26 cellular contexts compared by ENCODE assay signal in the genomic region with DNA sequence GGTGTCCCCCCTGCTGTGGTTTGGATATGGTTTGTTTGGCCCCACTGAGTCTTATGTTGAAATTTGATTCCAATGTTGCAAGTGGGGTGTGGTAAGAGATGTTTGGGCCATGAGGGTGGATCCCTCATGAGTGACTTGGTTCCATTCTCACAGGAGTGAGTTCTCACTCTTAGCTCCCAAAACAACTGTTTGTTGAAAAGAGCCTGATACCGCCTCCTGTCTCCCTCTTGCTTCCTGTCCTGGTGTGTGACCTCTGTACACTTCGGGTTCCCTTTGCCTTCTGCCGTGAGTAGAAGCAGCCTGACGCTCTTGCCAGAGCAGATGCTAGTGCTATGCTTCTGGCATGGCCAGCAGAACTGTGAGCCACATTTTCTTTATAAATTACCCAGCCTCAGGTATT.
DNase-seq lines count a peak whose midpoint lies in the region; ATAC-seq and TF ChIP-seq lines count a peak whose summit lies in the region.
"Had no signal": no experiment of that assay in that cellular context is flagged by ENCODE, and none has a peak within 500 bp of the region (broad histone marks: within the 10 kb centered on the region; RNA-seq: fewer than 3 reads in every experiment).

No MANE protein-coding gene starts in this region.

- TF ChIP-seq POLR2A in uterus (IDR thresholded peaks at IDR 0.05): no peak

- H3K36me3 Mint-ChIP-seq in T-helper 17 cell (ENCODE audit: low read depth) (peaks cover 4% of the 10 kb centered on the region), nephron progenitor cell (ENCODE audit: low read depth) (no peaks in the 10 kb centered on the region)
- H3K36me3 Mint-ChIP-seq: CD8-positive, alpha-beta T cell; immature natural killer cell had no signal

- H3K36me3 ChIP-seq in heart right ventricle (no peaks in the 10 kb centered on the region), right atrium auricular region (no peaks in the 10 kb centered on the region), uterus (no peaks in the 10 kb centered on the region)
- H3K36me3 ChIP-seq: MG63, stomach had no signal

- H3K4me1 Mint-ChIP-seq in T-helper 17 cell (no peaks in the 10 kb centered on the region), nephron progenitor cell (peaks cover 4% of the 10 kb centered on the region)
- H3K4me1 Mint-ChIP-seq: B cell, immature natural killer cell had no signal

- H3K27ac ChIP-seq in heart right ventricle (peak overlapping the region in 1 of 10 donors; percentile 5), right atrium auricular region (no peak overlapping the region), uterus (peak overlapping the region; percentile 32 to 58)
- H3K27ac ChIP-seq: stomach had no signal

- peak overlapping the region; percentile 35 for H3K27ac Mint-ChIP-seq in T-helper 17 cell
- no peak overlapping the region for H3K27ac Mint-ChIP-seq in nephron progenitor cell
- H3K27ac Mint-ChIP-seq: activated T-helper 2 cell treated with anti-CD3 and anti-CD28 coated beads, Interferon-gamma antibody, Interleukin-2, Interleukin-4, amounts not matched to agents 10 μg/mL and 5 μg/mL and 100 μg/mL, durations not matched to agents 14 hours and 24 hours and 36 hours; B cell; CD8-positive, alpha-beta T cell had no signal

- H3K27me3 Mint-ChIP-seq in T-helper 17 cell (no peaks in the 10 kb centered on the region), nephron progenitor cell (ENCODE audit: low read depth, poor library complexity) (no peaks in the 10 kb centered on the region)
- H3K27me3 Mint-ChIP-seq: B cell had no signal

- H3K4me1 ChIP-seq in heart right ventricle (peaks cover 0 to 13% (median 0%) of the 10 kb centered on the region in 9 donors), right atrium auricular region (no peaks in the 10 kb centered on the region), uterus (peaks cover 0 to 3% of the 10 kb centered on the region in 2 donors)

- H3K27me3 ChIP-seq in heart right ventricle (no peaks in the 10 kb centered on the region), right atrium auricular region (no peaks in the 10 kb centered on the region), uterus (no peaks in the 10 kb centered on the region)
- H3K27me3 ChIP-seq: MG63, stomach had no signal

- H3K4me3 ChIP-seq in heart right ventricle (no peak overlapping the region), right atrium auricular region (no peak overlapping the region), fibroblast of villous mesenchyme (ENCODE audit: low read depth, low read length) (no peak overlapping the region), uterus (no peak overlapping the region)
- H3K4me3 ChIP-seq: MG63, stomach had no signal

- H3K9me3 ChIP-seq in heart right ventricle (no peaks in the 10 kb centered on the region), right atrium auricular region (no peaks in the 10 kb centered on the region), T-helper 17 cell (ENCODE audit: control insufficient read depth, low read length, poor library complexity, severe bottlenecking) (no peaks in the 10 kb centered on the region), uterus (no peaks in the 10 kb centered on the region)
- H3K9me3 ChIP-seq: MG63, stomach had no signal

- H3K4me3 Mint-ChIP-seq in T-helper 17 cell (no peak overlapping the region), nephron progenitor cell (no peak overlapping the region)
- H3K4me3 Mint-ChIP-seq: B cell; CD8-positive, alpha-beta T cell; immature natural killer cell had no signal

- TF ChIP-seq CTCF in heart right ventricle (IDR thresholded peaks at IDR 0.05): no peak
- no peak for TF ChIP-seq CTCF in right atrium auricular region (IDR thresholded peaks at IDR 0.05)
- no peak for TF ChIP-seq CTCF in fibroblast of villous mesenchyme (IDR thresholded peaks at IDR 0.05; ENCODE audit: insufficient read depth, low read depth, low read length)
- no peak for TF ChIP-seq CTCF in uterus (IDR thresholded peaks at IDR 0.05)
- TF ChIP-seq CTCF in nephron progenitor cell (IDR thresholded peaks at IDR 0.05): no peak

- WGBS in heart right ventricle, 2 donors: 51 to 56% methylated on average over 4 of the region's 4 CpGs

- intact Hi-C loops in heart right ventricle (cut with DNase I): no loop called here
- intact Hi-C loops in uterus (cut with DNase I; ENCODE audit: low total_unique reads): no loop called here

- ATAC-seq in heart right ventricle (peak in 6 of 8 donors; percentile 21 to 68 (median 44)), T-helper 17 cell (no peak)
- ATAC-seq: CD8-positive, alpha-beta T cell had no signal

- DNase-seq in heart right ventricle (no peak), right atrium auricular region (ENCODE audit: low spot score) (no peak), T-helper 17 cell (no peak), fibroblast of villous mesenchyme (ENCODE audit: low read depth) (peak; percentile 30), uterus (no peak), nephron progenitor cell (no peak), COLO829 (ENCODE audit: low spot score) (no peak)
- DNase-seq: ACHN; activated CD4-positive, alpha-beta T cell treated with anti-CD3 and anti-CD28 coated beads for 48 hours; activated CD8-positive, alpha-beta memory T cell treated with anti-CD3 and anti-CD28 coated beads for 24 hours; activated naive CD4-positive, alpha-beta T cell treated with anti-CD3 and anti-CD28 coated beads, Interleukin-2, amount 50 U/mL, for 16 hours; activated T-cell treated with anti-CD3 and anti-CD28 coated beads for 4 hours; amygdala; CD8-positive, alpha-beta T cell; DMS 273 treated with DMSO at 0.1 percent for 48 hours; immature natural killer cell; KBM-7; mesendoderm; MG63; NCI-H1436; NCI-H2081 treated with DMSO at 0.1 percent for 48 hours; stimulated activated CD4-positive, alpha-beta T cell treated with anti-CD3 and anti-CD28 coated beads, Interleukin-12 subunit alpha, Interleukin-12 subunit beta, amount 100 ng/mL, for 4 hours; stimulated activated CD4-positive, alpha-beta T cell treated with anti-CD3 and anti-CD28 coated beads, Interleukin-2, amount 100 ng/mL, for 48 hours; stomach had no signal

- peaks cover 10% of the 10 kb centered on the region for H3K9me3 Mint-ChIP-seq in nephron progenitor cell
- H3K9me3 Mint-ChIP-seq: CD8-positive, alpha-beta T cell; immature natural killer cell had no signal

Comparison
In these comparisons a context has a peak if more than half of its experiments do, and no peak if none do; other contexts are left out.
1. H3K27ac ChIP-seq: peak in uterus (2 of 2); none in right atrium auricular region (0 of 2).